ENCODE assay signal across 11 cellular contexts in genomic region chr1:16371725-16372124, GRCh38. TPM values are rescaled to one million over a fixed set of nuclear protein-coding genes. Genes with fewer than 3 reads are reported as not detected.
DNase-seq lines count a peak whose midpoint lies in the region; ATAC-seq lines count a peak whose summit lies in the region.
"Had no signal": no experiment of that assay in that cellular context is flagged by ENCODE, and none has a peak within 500 bp of the region (broad histone marks: within the 10 kb centered on the region; RNA-seq: fewer than 3 reads in every experiment).

No MANE protein-coding gene starts in this region.

- peaks cover 9% of the 10 kb centered on the region; the same call in 1 of the 2 replicates for H3K36me3 ChIP-seq in SJCRH30
- H3K36me3 ChIP-seq: gastrocnemius medialis had no signal

- no peak overlapping the region for H3K27ac ChIP-seq in SJCRH30

- no peaks in the 10 kb centered on the region for H3K9me3 ChIP-seq in SJCRH30 (replicated peaks)
- H3K9me3 ChIP-seq: gastrocnemius medialis had no signal

- H3K4me1 ChIP-seq in SJCRH30, result peaks cover 21% of the 10 kb centered on the region

- ATAC-seq in T-cell (replicated peaks in 1 of 4) (no peak), HG03039 (IDR thresholded peaks at IDR 0.05; ENCODE audit: unreplicated experiment) (no peak), esophagus mucosa (no peak)
- ATAC-seq in effector memory CD8-positive, alpha-beta T cell (replicated peaks), result no peak
- ATAC-seq: gastrocnemius medialis had no signal

- H3K4me1 Mint-ChIP-seq in activated naive CD4-positive, alpha-beta T cell treated with anti-CD3 and anti-CD28 coated beads, Interleukin-2, amount 10 ng/mL, durations not matched to agents 7 days and 5 days, result peaks cover 69% of the 10 kb centered on the region
- H3K4me1 Mint-ChIP-seq in T-cell, result peaks cover 60 to 79% (median 75%) of the 10 kb centered on the region in 3 donors
- H3K4me1 Mint-ChIP-seq in effector memory CD8-positive, alpha-beta T cell (ENCODE audit: low read depth in 2 of 2), result peaks cover 64 to 65% of the 10 kb centered on the region in 2 donors
- H3K4me1 Mint-ChIP-seq in stimulated activated naive CD8-positive, alpha-beta T cell treated with anti-CD3 and anti-CD28 coated beads, Interleukin-15, Interleukin-2, amounts not matched to agents 100 ng/mL and 50 ng/mL, for 24 hours (ENCODE audit: low read depth), result peaks cover 78% of the 10 kb centered on the region

- H3K27me3 Mint-ChIP-seq in activated naive CD4-positive, alpha-beta T cell treated with anti-CD3 and anti-CD28 coated beads, Interleukin-2, amount 10 ng/mL, durations not matched to agents 7 days and 5 days, result no peaks in the 10 kb centered on the region
- no peaks in the 10 kb centered on the region for H3K27me3 Mint-ChIP-seq in T-cell
- no peaks in the 10 kb centered on the region for H3K27me3 Mint-ChIP-seq in effector memory CD8-positive, alpha-beta T cell
- H3K27me3 Mint-ChIP-seq in stimulated activated naive CD8-positive, alpha-beta T cell treated with anti-CD3 and anti-CD28 coated beads, Interleukin-15, Interleukin-2, amounts not matched to agents 100 ng/mL and 50 ng/mL, for 24 hours, result no peaks in the 10 kb centered on the region
- H3K27me3 Mint-ChIP-seq: IgD-negative memory B cell, naive B cell had no signal

- no peak overlapping the region for H3K4me3 Mint-ChIP-seq in activated naive CD4-positive, alpha-beta T cell treated with anti-CD3 and anti-CD28 coated beads, Interleukin-2, amount 10 ng/mL, durations not matched to agents 7 days and 5 days
- H3K4me3 Mint-ChIP-seq in T-cell, result peak overlapping the region; percentile 21 to 59 (median 43)
- H3K4me3 Mint-ChIP-seq in effector memory CD8-positive, alpha-beta T cell, result peak overlapping the region; percentile 67 to 68
- peak overlapping the region; percentile 57 for H3K4me3 Mint-ChIP-seq in stimulated activated naive CD8-positive, alpha-beta T cell treated with anti-CD3 and anti-CD28 coated beads, Interleukin-15, Interleukin-2, amounts not matched to agents 100 ng/mL and 50 ng/mL, for 24 hours

- H3K9me3 Mint-ChIP-seq in activated naive CD4-positive, alpha-beta T cell treated with anti-CD3 and anti-CD28 coated beads, Interleukin-2, amount 10 ng/mL, durations not matched to agents 7 days and 5 days, result no peaks in the 10 kb centered on the region
- no peaks in the 10 kb centered on the region for H3K9me3 Mint-ChIP-seq in T-cell
- no peaks in the 10 kb centered on the region for H3K9me3 Mint-ChIP-seq in effector memory CD8-positive, alpha-beta T cell
- H3K9me3 Mint-ChIP-seq in stimulated activated naive CD8-positive, alpha-beta T cell treated with anti-CD3 and anti-CD28 coated beads, Interleukin-15, Interleukin-2, amounts not matched to agents 100 ng/mL and 50 ng/mL, for 24 hours, result no peaks in the 10 kb centered on the region
- H3K9me3 Mint-ChIP-seq: IgD-negative memory B cell, naive B cell had no signal

- no peaks in the 10 kb centered on the region for H3K27me3 ChIP-seq in SJCRH30
- H3K27me3 ChIP-seq: gastrocnemius medialis had no signal

- no peak overlapping the region for H3K4me3 ChIP-seq in SJCRH30
- H3K4me3 ChIP-seq: gastrocnemius medialis had no signal

- CTCF ChIA-PET in activated naive CD4-positive, alpha-beta T cell treated with anti-CD3 and anti-CD28 coated beads, Interleukin-2, amount 10 ng/mL, durations not matched to agents 7 days and 5 days (lab: Charles Lee), result interaction anchor here (0.5 to 1.1 kb wide), 2 partner anchors 8 to 51 kb away, joined by 4 read pairs; no protein-coding TSS in a partner anchor
- CTCF ChIA-PET in T-cell (lab: Charles Lee), result interaction anchor here in 1 of 2 donors (0.8 to 1.7 kb wide), 2 partner anchors 8 to 54 kb away, joined by 3 to 7 read pairs; no protein-coding TSS in a partner anchor

- H3K27ac Mint-ChIP-seq in activated naive CD4-positive, alpha-beta T cell treated with anti-CD3 and anti-CD28 coated beads, Interleukin-2, amount 10 ng/mL, durations not matched to agents 7 days and 5 days, result peak overlapping the region; percentile 83
- peak overlapping the region; percentile 39 to 79 for H3K27ac Mint-ChIP-seq in T-cell
- peak overlapping the region; percentile 78 to 83 for H3K27ac Mint-ChIP-seq in effector memory CD8-positive, alpha-beta T cell
- peak overlapping the region; percentile 88 for H3K27ac Mint-ChIP-seq in stimulated activated naive CD8-positive, alpha-beta T cell treated with anti-CD3 and anti-CD28 coated beads, Interleukin-15, Interleukin-2, amounts not matched to agents 100 ng/mL and 50 ng/mL, for 24 hours

- DNase-seq in activated naive CD4-positive, alpha-beta T cell treated with anti-CD3 and anti-CD28 coated beads, Interleukin-2, amount 10 ng/mL, durations not matched to agents 7 days and 5 days, result no peak
- DNase-seq in activated naive CD4-positive, alpha-beta T cell (lab: John Stamatoyannopoulos, UW), result no peak
- DNase-seq in T-cell (no peak), SJCRH30 (no peak)
- DNase-seq in effector memory CD8-positive, alpha-beta T cell, result no peak
- DNase-seq: gastrocnemius medialis, naive B cell had no signal

- H3K36me3 Mint-ChIP-seq in activated naive CD4-positive, alpha-beta T cell treated with anti-CD3 and anti-CD28 coated beads, Interleukin-2, amount 10 ng/mL, durations not matched to agents 7 days and 5 days, result peaks cover 34% of the 10 kb centered on the region
- peaks cover 23% of the 10 kb centered on the region for H3K36me3 Mint-ChIP-seq in T-cell
- H3K36me3 Mint-ChIP-seq in effector memory CD8-positive, alpha-beta T cell (ENCODE audit: insufficient read depth), result peaks cover 52% of the 10 kb centered on the region
- H3K36me3 Mint-ChIP-seq in stimulated activated naive CD8-positive, alpha-beta T cell treated with anti-CD3 and anti-CD28 coated beads, Interleukin-15, Interleukin-2, amounts not matched to agents 100 ng/mL and 50 ng/mL, for 24 hours (ENCODE audit: low read depth), result peaks cover 53% of the 10 kb centered on the region

- POLR2A ChIA-PET in T-cell (lab: Charles Lee), result no interaction called here

RNA-seq across cellular contexts. Expression of gene SZRD1, which starts 4.7 kb away (rescaled TPM):
- total RNA-seq in T-cell (100 to 1,000 TPM in 3 of 5 donors, 10 to 100 TPM in 2; 87.2 to 122 (median 106) TPM), esophagus mucosa (89.9 TPM)
- 113 and 115 TPM in 2 replicates for total RNA-seq in SJCRH30 (2014; rRNA removed; shearing (Covaris generic))

RNA-seq across cellular contexts. Expression of gene FBXO42, which starts 19.4 kb away (rescaled TPM):
- 10 to 100 TPM; 20.6 to 23.4 (median 22.5) TPM for total RNA-seq in T-cell
- total RNA-seq in SJCRH30 (2014; rRNA removed; shearing (Covaris generic)), result 21.3 and 26.5 TPM in 2 replicates
- 11.9 TPM for total RNA-seq in esophagus mucosa
